Comparison of ENCODE assay signal across 17 cellular contexts in genomic region chr18:44807766-44808165, GRCh38.
"Had no signal": no experiment of that assay in that cellular context is flagged by ENCODE, and none has a peak within 500 bp of the region (broad histone marks: within the 10 kb centered on the region; RNA-seq: fewer than 3 reads in every experiment).

No MANE protein-coding gene starts in this region.

- H3K27ac ChIP-seq: ascending aorta, cardiac muscle cell, lower lobe of right lung, SK-N-MC, upper lobe of left lung, WERI-Rb-1 had no signal

- H3K4me3 ChIP-seq: ascending aorta, cardiac muscle cell, lower lobe of right lung, SK-N-MC, upper lobe of left lung had no signal

- H3K9me3 ChIP-seq: ascending aorta, lower lobe of right lung, upper lobe of left lung had no signal

- H3K36me3 ChIP-seq: ascending aorta, cardiac muscle cell, lower lobe of right lung, upper lobe of left lung, WERI-Rb-1 had no signal

- H3K27me3 ChIP-seq: ascending aorta, cardiac muscle cell, upper lobe of left lung had no signal

- H3K27ac Mint-ChIP-seq: activated CD4-positive, alpha-beta memory T cell treated with anti-CD3 and anti-CD28 coated beads, Interleukin-2, amount 10 ng/mL, durations not matched to agents 7 days and 5 days; activated CD4-positive, alpha-beta T cell treated with anti-CD3 and anti-CD28 coated beads for 36 hours; activated naive CD8-positive, alpha-beta T cell treated with anti-CD3 and anti-CD28 coated beads, Interleukin-2, amount 10 ng/mL, durations not matched to agents 7 days and 5 days; naive thymus-derived CD8-positive, alpha-beta T cell had no signal

- H3K9me3 Mint-ChIP-seq: activated CD4-positive, alpha-beta memory T cell treated with anti-CD3 and anti-CD28 coated beads, Interleukin-2, amount 10 ng/mL, durations not matched to agents 7 days and 5 days; activated naive CD8-positive, alpha-beta T cell treated with anti-CD3 and anti-CD28 coated beads, Interleukin-2, amount 10 ng/mL, durations not matched to agents 7 days and 5 days; naive thymus-derived CD8-positive, alpha-beta T cell had no signal

- H3K36me3 Mint-ChIP-seq: naive thymus-derived CD8-positive, alpha-beta T cell had no signal

- ATAC-seq: activated CD4-positive, alpha-beta T cell treated with anti-CD3 and anti-CD28 coated beads for 36 hours; lower lobe of right lung; naive thymus-derived CD8-positive, alpha-beta T cell had no signal

- DNase-seq: activated CD4-positive, alpha-beta memory T cell treated with anti-CD3 and anti-CD28 coated beads, Interleukin-2, amount 10 ng/mL, durations not matched to agents 7 days and 5 days; activated CD4-positive, alpha-beta T cell treated with anti-CD3 and anti-CD28 coated beads for 36 hours; activated gamma-delta T cell; activated naive CD8-positive, alpha-beta T cell treated with anti-CD3 and anti-CD28 coated beads, Interleukin-2, amount 10 ng/mL, durations not matched to agents 7 days and 5 days; activated T-cell treated with anti-CD3 and anti-CD28 coated beads, Interleukin-2, amount 50 U/mL, for 48 hours; effector CD4-positive, alpha-beta T cell; kidney glomerular epithelial cell; lower lobe of right lung; naive thymus-derived CD8-positive, alpha-beta T cell; occipital lobe; stimulated activated CD4-positive, alpha-beta T cell treated with anti-CD3 and anti-CD28 coated beads, Interleukin-4, amount 100 ng/mL, for 4 hours; T-helper 1 cell; upper lobe of left lung; WERI-Rb-1 had no signal

- H3K4me3 Mint-ChIP-seq: activated CD4-positive, alpha-beta memory T cell treated with anti-CD3 and anti-CD28 coated beads, Interleukin-2, amount 10 ng/mL, durations not matched to agents 7 days and 5 days; activated CD4-positive, alpha-beta T cell treated with anti-CD3 and anti-CD28 coated beads for 36 hours; activated naive CD8-positive, alpha-beta T cell treated with anti-CD3 and anti-CD28 coated beads, Interleukin-2, amount 10 ng/mL, durations not matched to agents 7 days and 5 days; naive thymus-derived CD8-positive, alpha-beta T cell had no signal
